9 cellular contexts compared by ENCODE assay signal in the genomic region with DNA sequence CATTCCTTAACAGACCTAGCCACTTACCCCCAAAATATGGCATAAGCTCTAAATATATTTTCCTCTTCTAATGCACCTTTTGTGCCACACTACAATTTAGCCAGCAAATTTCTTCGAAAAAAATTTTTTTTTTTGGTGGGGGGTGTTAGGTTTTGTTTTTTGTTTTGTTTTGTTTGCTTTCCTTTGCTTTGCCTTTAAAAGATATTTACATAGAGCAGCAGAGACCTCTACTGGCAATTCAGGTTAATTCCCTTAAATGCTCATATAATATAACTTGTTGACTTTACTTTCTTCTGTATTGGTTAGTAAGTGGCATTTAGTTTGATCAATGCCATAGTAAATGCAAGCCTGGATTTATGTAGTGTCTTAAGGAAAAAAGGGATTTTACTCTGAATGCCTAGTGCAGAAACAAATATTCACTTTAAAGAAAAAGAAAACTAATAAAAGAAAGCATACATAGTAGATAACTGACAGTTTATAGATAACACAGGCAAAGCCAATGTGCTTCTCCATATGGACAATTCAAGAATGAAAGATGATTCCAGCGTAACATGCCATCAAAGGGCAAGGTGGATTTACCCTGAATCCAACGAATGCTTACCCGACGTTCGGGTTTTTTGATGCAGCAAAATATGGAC.
DNase-seq lines count a peak whose midpoint lies in the region; ATAC-seq and TF ChIP-seq lines count a peak whose summit lies in the region.
"Had no signal": no experiment of that assay in that cellular context is flagged by ENCODE, and none has a peak within 500 bp of the region (broad histone marks: within the 10 kb centered on the region; RNA-seq: fewer than 3 reads in every experiment).

No MANE protein-coding gene starts in this region.

- peaks cover 5% of the 10 kb centered on the region for H3K4me1 ChIP-seq in KMS-11 (ENCODE audit: low read depth, poor library complexity, severe bottlenecking)

- H4K20me1 ChIP-seq in KMS-11 (ENCODE audit: insufficient read depth): no peaks in the 10 kb centered on the region

- H3K79me2 ChIP-seq in KMS-11 (ENCODE audit: insufficient read depth, low read depth): no peaks in the 10 kb centered on the region

- ATAC-seq in HG03571 (IDR thresholded peaks at IDR 0.05; ENCODE audit: unreplicated experiment): no peak
- no peak for ATAC-seq in HG02798 (IDR thresholded peaks at IDR 0.05; ENCODE audit: poor library complexity, unreplicated experiment)
- no peak for ATAC-seq in activated naive CD4-positive, alpha-beta T cell treated with anti-CD3 and anti-CD28 coated beads, Interleukin-2, amount 50 U/mL, for 72 hours

- H3K27ac Mint-ChIP-seq in activated naive CD4-positive, alpha-beta T cell treated with anti-CD3 and anti-CD28 coated beads, Interleukin-2, amount 50 U/mL, for 72 hours: no peak overlapping the region

- TF ChIP-seq CTCF in KMS-11 (conservative IDR thresholded peaks at IDR 0.05; ENCODE audit: low read depth, low read length): peak; percentile 79

- no peak overlapping the region for H3K4me3 ChIP-seq in KMS-11 (IDR thresholded peaks at IDR 0.05; ENCODE audit: insufficient read depth, low read depth, low read length)

- no peak overlapping the region for H3K27ac ChIP-seq in KMS-11

- no peaks in the 10 kb centered on the region for H3K36me3 ChIP-seq in KMS-11 (ENCODE audit: insufficient read depth)

- H3K4me2 ChIP-seq in KMS-11: no peak overlapping the region

- in situ Hi-C loops in T47D (cut with HindIII; ENCODE audit: low pct_unique_long_range_greater_than_20kb, low sequenced_read_pairs): no loop called here

- no peak overlapping the region for H3K9ac ChIP-seq in KMS-11

- H3K9me3 Mint-ChIP-seq in activated naive CD4-positive, alpha-beta T cell treated with anti-CD3 and anti-CD28 coated beads, Interleukin-2, amount 50 U/mL, for 72 hours: no peaks in the 10 kb centered on the region

- H2AFZ ChIP-seq in KMS-11 (ENCODE audit: low read depth): no peak overlapping the region

- peak; percentile 39 for DNase-seq in EH (ENCODE audit: low read depth)
- peak; percentile 16 to 75 for DNase-seq in T47D (ENCODE audit: low read depth in 1 of 2, low spot score in 1 of 2)
- DNase-seq in myocyte (ENCODE audit: low read depth): peak; percentile 39
- DNase-seq in NCI-H1417 treated with DMSO at 0.1 percent for 48 hours (lab: John Stamatoyannopoulos, UW): no peak
- DNase-seq in activated naive CD4-positive, alpha-beta T cell treated with anti-CD3 and anti-CD28 coated beads, Interleukin-2, amount 50 U/mL, for 72 hours (ENCODE audit: low spot score in 2 of 2): no peak
- DNase-seq: occipital lobe had no signal

- H3K36me3 Mint-ChIP-seq in activated naive CD4-positive, alpha-beta T cell treated with anti-CD3 and anti-CD28 coated beads, Interleukin-2, amount 50 U/mL, for 72 hours: no peaks in the 10 kb centered on the region

- no peaks in the 10 kb centered on the region for H3K27me3 ChIP-seq in KMS-11 (ENCODE audit: insufficient read depth, low read depth)

Comparison
In these comparisons a context has a peak if more than half of its experiments do, and no peak if none do; other contexts are left out.
1. DNase-seq: peak in EH (single experiment), T47D (2 of 2) and myocyte (single experiment); none in NCI-H1417 treated with DMSO at 0.1 percent for 48 hours (single experiment) and activated naive CD4-positive, alpha-beta T cell treated with anti-CD3 and anti-CD28 coated beads, Interleukin-2, amount 50 U/mL, for 72 hours (0 of 2).